1 cellular context compared by ENCODE assay signal in genomic region chr5:103098993-103099392, GRCh38.
TF ChIP-seq lines count a peak whose summit lies in the region.

No MANE protein-coding gene starts in this region.

TF ChIP-seq in GM23338, 12 proteins besides CTCF, POLR2A, EP300 and RAD21 (continued from another document):
- no peak for TF ChIP-seq ETS1 (IDR thresholded peaks at IDR 0.05)
- no peak for TF ChIP-seq JUNB (IDR thresholded peaks at IDR 0.05; ENCODE audit: unreplicated experiment)
- TF ChIP-seq EZH2phosphoT487 (IDR thresholded peaks at IDR 0.05; ENCODE audit: unreplicated experiment): no peak
- no peak for TF ChIP-seq EZH2 (IDR thresholded peaks at IDR 0.05; ENCODE audit: low read depth, unreplicated experiment)
- no peak for TF ChIP-seq CREB1 (CRISPR knock-in tag; IDR thresholded peaks at IDR 0.05; ENCODE audit: low read depth)
- no peak for TF ChIP-seq POLR2AphosphoS5 (IDR thresholded peaks at IDR 0.05; ENCODE audit: low read depth)
- TF ChIP-seq, protein P1, sequence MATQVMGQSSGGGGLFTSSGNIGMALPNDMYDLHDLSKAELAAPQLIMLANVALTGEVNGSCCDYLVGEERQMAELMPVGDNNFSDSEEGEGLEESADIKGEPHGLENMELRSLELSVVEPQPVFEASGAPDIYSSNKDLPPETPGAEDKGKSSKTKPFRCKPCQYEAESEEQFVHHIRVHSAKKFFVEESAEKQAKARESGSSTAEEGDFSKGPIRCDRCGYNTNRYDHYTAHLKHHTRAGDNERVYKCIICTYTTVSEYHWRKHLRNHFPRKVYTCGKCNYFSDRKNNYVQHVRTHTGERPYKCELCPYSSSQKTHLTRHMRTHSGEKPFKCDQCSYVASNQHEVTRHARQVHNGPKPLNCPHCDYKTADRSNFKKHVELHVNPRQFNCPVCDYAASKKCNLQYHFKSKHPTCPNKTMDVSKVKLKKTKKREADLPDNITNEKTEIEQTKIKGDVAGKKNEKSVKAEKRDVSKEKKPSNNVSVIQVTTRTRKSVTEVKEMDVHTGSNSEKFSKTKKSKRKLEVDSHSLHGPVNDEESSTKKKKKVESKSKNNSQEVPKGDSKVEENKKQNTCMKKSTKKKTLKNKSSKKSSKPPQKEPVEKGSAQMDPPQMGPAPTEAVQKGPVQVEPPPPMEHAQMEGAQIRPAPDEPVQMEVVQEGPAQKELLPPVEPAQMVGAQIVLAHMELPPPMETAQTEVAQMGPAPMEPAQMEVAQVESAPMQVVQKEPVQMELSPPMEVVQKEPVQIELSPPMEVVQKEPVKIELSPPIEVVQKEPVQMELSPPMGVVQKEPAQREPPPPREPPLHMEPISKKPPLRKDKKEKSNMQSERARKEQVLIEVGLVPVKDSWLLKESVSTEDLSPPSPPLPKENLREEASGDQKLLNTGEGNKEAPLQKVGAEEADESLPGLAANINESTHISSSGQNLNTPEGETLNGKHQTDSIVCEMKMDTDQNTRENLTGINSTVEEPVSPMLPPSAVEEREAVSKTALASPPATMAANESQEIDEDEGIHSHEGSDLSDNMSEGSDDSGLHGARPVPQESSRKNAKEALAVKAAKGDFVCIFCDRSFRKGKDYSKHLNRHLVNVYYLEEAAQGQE (IDR thresholded peaks at IDR 0.05; ENCODE audit: unreplicated experiment): no peak
- no peak for TF ChIP-seq NANOG (IDR thresholded peaks at IDR 0.05; ENCODE audit: borderline replicate concordance)
- no peak for TF ChIP-seq ZNF331 (CRISPR knock-in tag; IDR thresholded peaks at IDR 0.05; ENCODE audit: low read depth)
- no peak for TF ChIP-seq STAT1 (IDR thresholded peaks at IDR 0.05; ENCODE audit: unreplicated experiment)
